In genomic region chr10:30625110-30625509, GRCh38 we compare ENCODE assay signal across 24 cellular contexts. TPM values are rescaled to one million over a fixed set of nuclear protein-coding genes. Genes with fewer than 3 reads are reported as not detected.
"Had no signal": no experiment of that assay in that cellular context is flagged by ENCODE, and none has a peak within 500 bp of the region (broad histone marks: within the 10 kb centered on the region; RNA-seq: fewer than 3 reads in every experiment).

No MANE protein-coding gene starts in this region.

- H3K27me3 ChIP-seq: brain microvascular endothelial cell, spleen had no signal

- H3K36me3 ChIP-seq: brain microvascular endothelial cell, heart right ventricle, spleen, thoracic aorta had no signal

- H3K9me3 ChIP-seq: heart right ventricle, spleen, thoracic aorta had no signal

- DNase-seq: activated CD4-positive, alpha-beta memory T cell treated with anti-CD3 and anti-CD28 coated beads for 36 hours; activated CD4-positive, alpha-beta T cell treated with anti-CD3 and anti-CD28 coated beads for 48 hours; activated CD4-positive, CD25-positive, alpha-beta regulatory T cell; activated effector memory CD4-positive, alpha-beta T cell treated with Interleukin-2 at 50 U/mL for 16 hours; activated naive CD4-positive, alpha-beta T cell treated with anti-CD3 and anti-CD28 coated beads for 36 hours; activated naive CD8-positive, alpha-beta T cell treated with anti-CD3 and anti-CD28 coated beads, Interleukin-2, amount 10 ng/mL, durations not matched to agents 7 days and 5 days; activated T-cell treated with anti-CD3 and anti-CD28 coated beads, Interleukin-2, amount 50 U/mL, for 72 hours; brain microvascular endothelial cell; caudate nucleus; dermis blood vessel endothelial cell; effector CD8-positive, alpha-beta T cell; erythroblast; heart right ventricle; islet precursor cell; left cardiac atrium; retina; spleen; stimulated activated CD4-positive, alpha-beta T cell treated with anti-CD3 and anti-CD28 coated beads, Interleukin-4, amount 100 ng/mL, for 1 hour; stimulated activated naive CD4-positive, alpha-beta T cell had no signal

- H3K4me3 ChIP-seq: heart right ventricle, spleen, thoracic aorta had no signal

RNA-seq across cellular contexts. Expression of gene LYZL2, which starts 4.4 kb away (rescaled TPM):
- total RNA-seq: activated CD4-positive, alpha-beta memory T cell treated with anti-CD3 and anti-CD28 coated beads for 36 hours; activated naive CD4-positive, alpha-beta T cell treated with anti-CD3 and anti-CD28 coated beads for 36 hours; activated naive CD8-positive, alpha-beta T cell treated with anti-CD3 and anti-CD28 coated beads, Interleukin-2, amount 10 ng/mL, durations not matched to agents 7 days and 5 days; activated T-cell treated with anti-CD3 and anti-CD28 coated beads, Interleukin-2, amount 50 U/mL, for 72 hours; dermis blood vessel endothelial cell; heart right ventricle; left cardiac atrium; liver; natural killer cell treated with Interleukin-12 subunit alpha and Interleukin-12 subunit beta and Interleukin-15 and Interleukin-18, amount 100 ng/mL, for 72 hours; osteocyte; progenitor cell of endocrine pancreas; spleen; thoracic aorta had no signal
